ENCODE assay signal across 1 cellular context in the genomic region with DNA sequence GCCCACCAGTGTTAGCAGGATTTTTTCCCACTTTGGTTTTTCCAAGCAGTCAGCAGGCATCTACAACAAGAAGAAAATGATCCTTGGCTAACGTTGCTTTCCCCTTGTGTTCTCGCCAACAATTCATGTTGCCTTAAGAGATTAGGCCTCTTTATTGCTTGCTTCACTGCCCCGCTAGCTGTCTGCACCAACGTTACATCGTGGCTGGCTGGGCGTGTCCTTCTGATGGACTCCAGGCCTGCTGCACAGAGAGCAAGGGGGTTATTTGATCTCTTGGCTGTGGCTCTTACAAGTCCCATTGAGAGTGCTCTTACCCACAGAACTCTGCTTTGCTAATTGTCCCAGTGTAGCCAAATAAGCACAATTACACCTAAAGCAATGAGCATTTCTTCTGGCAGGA.
TF ChIP-seq lines count a peak whose summit lies in the region.

No MANE protein-coding gene starts in this region.

TF ChIP-seq in K562, 482 proteins besides CTCF, POLR2A, EP300 and RAD21:
- TF ChIP-seq EHMT2 (IDR thresholded peaks at IDR 0.05) (no peak), ZNF699 (CRISPR knock-in tag; IDR thresholded peaks at IDR 0.05; ENCODE audit: insufficient replicate concordance) (no peak), U2AF2 (optimal IDR thresholded peaks at IDR 0.05; ENCODE audit: low read depth, low read length) (no peak), HDAC3 (IDR thresholded peaks at IDR 0.05; ENCODE audit: borderline replicate concordance, partially characterized antibody) (no peak), FOSL1 (tag; conservative IDR thresholded peaks at IDR 0.05) (no peak), NFRKB (IDR thresholded peaks at IDR 0.05; ENCODE audit: low read depth) (no peak)
- TF ChIP-seq, protein P1, sequence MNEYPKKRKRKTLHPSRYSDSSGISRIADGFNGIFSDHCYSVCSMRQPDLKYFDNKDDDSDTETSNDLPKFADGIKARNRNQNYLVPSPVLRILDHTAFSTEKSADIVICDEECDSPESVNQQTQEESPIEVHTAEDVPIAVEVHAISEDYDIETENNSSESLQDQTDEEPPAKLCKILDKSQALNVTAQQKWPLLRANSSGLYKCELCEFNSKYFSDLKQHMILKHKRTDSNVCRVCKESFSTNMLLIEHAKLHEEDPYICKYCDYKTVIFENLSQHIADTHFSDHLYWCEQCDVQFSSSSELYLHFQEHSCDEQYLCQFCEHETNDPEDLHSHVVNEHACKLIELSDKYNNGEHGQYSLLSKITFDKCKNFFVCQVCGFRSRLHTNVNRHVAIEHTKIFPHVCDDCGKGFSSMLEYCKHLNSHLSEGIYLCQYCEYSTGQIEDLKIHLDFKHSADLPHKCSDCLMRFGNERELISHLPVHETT (CRISPR knock-in tag; conservative IDR thresholded peaks at IDR 0.05 in 1 of 2, IDR thresholded peaks at IDR 0.05 in 1 of 2): no peak
TF ChIP-seq in K562: peak in this region for 0.
